In genomic region chr20:689947-690346, GRCh38 we compare ENCODE assay signal across 39 cellular contexts. TPM values are rescaled to one million over a fixed set of nuclear protein-coding genes. Genes with fewer than 3 reads are reported as not detected.
"Had no signal": no experiment of that assay in that cellular context is flagged by ENCODE, and none has a peak within 500 bp of the region (broad histone marks: within the 10 kb centered on the region; RNA-seq: fewer than 3 reads in every experiment).

No MANE protein-coding gene starts in this region.

- H3K4me3 ChIP-seq: MG63 had no signal

- H3K27me3 ChIP-seq: MG63 had no signal

- H3K9me3 ChIP-seq: MG63 had no signal

- H3K36me3 ChIP-seq: MG63 had no signal

- DNase-seq: Karpas-422, Kasumi-1, MG63, MM.1S, MV-4-11, NCI-H1048, NCI-H1092, NCI-H1092 treated with DMSO at 0.1 percent for 48 hours, NCI-H1105, NCI-H1105 treated with DMSO at 0.1 percent for 48 hours, NCI-H1417, NCI-H1417 treated with DMSO at 0.1 percent for 48 hours, NCI-H1436, NCI-H1436 treated with DMSO at 0.1 percent for 48 hours, NCI-H146, NCI-H1694, NCI-H1694 treated with DMSO at 0.1 percent for 48 hours, NCI-H187, NCI-H187 treated with DMSO at 0.1 percent for 48 hours, NCI-H1930, NCI-H2029, NCI-H2029 treated with DMSO at 0.1 percent for 48 hours, NCI-H2081 treated with DMSO at 0.1 percent for 48 hours, NCI-H2107, NCI-H2171, NCI-H2171 treated with DMSO at 0.1 percent for 48 hours, NCI-H2227 treated with DMSO at 0.1 percent for 48 hours, NCI-H226, NCI-H345, NCI-H446, NCI-H446 treated with DMSO at 0.1 percent for 48 hours, NCI-H510A, NCI-H510A treated with DMSO at 0.1 percent for 48 hours, NCI-H524, NCI-H524 treated with DMSO at 0.1 percent for 48 hours had no signal

RNA-seq across cellular contexts. Expression of gene SCRT2, which starts 14.3 kb away (rescaled TPM):
- total RNA-seq: LHCN-M2, M059J, MCF 10A, NCI-H460 had no signal
